In genomic region chr5:82376833-82377232, GRCh38 we compare ENCODE assay signal across 2 cellular contexts.
TF ChIP-seq lines count a peak whose summit lies in the region.

No MANE protein-coding gene starts in this region.

TF ChIP-seq in HepG2, 621 proteins besides CTCF, POLR2A, EP300 and RAD21 (continued from another document):
- TF ChIP-seq MAFK (conservative IDR thresholded peaks at IDR 0.05 in 1 of 2, IDR thresholded peaks at IDR 0.05 in 1 of 2; ENCODE audit: low read length in 2 of 2) (peak; percentile 12 to 60; a peak in 1 of 4 replicates), ZNF790 (CRISPR knock-in tag; IDR thresholded peaks at IDR 0.05; ENCODE audit: borderline replicate concordance) (no peak), ZNF672 (CRISPR knock-in tag; IDR thresholded peaks at IDR 0.05) (no peak), ZNF512 (CRISPR knock-in tag; IDR thresholded peaks at IDR 0.05) (no peak)
- TF ChIP-seq, protein P1, sequence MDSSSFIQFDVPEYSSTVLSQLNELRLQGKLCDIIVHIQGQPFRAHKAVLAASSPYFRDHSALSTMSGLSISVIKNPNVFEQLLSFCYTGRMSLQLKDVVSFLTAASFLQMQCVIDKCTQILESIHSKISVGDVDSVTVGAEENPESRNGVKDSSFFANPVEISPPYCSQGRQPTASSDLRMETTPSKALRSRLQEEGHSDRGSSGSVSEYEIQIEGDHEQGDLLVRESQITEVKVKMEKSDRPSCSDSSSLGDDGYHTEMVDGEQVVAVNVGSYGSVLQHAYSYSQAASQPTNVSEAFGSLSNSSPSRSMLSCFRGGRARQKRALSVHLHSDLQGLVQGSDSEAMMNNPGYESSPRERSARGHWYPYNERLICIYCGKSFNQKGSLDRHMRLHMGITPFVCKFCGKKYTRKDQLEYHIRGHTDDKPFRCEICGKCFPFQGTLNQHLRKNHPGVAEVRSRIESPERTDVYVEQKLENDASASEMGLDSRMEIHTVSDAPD (CRISPR knock-in tag; IDR thresholded peaks at IDR 0.05), result no peak
TF ChIP-seq in HepG2: peak in this region for 2.

TF ChIP-seq in K562, 482 proteins besides CTCF, POLR2A, EP300 and RAD21 (continued from another document):
- no peak for TF ChIP-seq MEF2A (IDR thresholded peaks at IDR 0.05; ENCODE audit: control insufficient read depth, low read depth, low read length)
- TF ChIP-seq, protein P2, sequence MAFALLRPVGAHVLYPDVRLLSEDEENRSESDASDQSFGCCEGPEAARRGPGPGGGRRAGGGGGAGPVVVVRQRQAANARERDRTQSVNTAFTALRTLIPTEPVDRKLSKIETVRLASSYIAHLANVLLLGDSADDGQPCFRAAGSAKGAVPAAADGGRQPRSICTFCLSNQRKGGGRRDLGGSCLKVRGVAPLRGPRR (CRISPR knock-in tag; IDR thresholded peaks at IDR 0.05), result no peak
TF ChIP-seq in K562: peak in this region for 2.
